ENCODE assay signal across 1 cellular context in genomic region chr7:141649865-141650499, GRCh38.
TF ChIP-seq lines count a peak whose summit lies in the region.

No MANE protein-coding gene starts in this region.

TF ChIP-seq in HCT116, 20 proteins besides CTCF, POLR2A, EP300 and RAD21 (continued from another document):
- TF ChIP-seq MAX (IDR thresholded peaks at IDR 0.05) (no peak), ZFX (IDR thresholded peaks at IDR 0.05) (no peak), POLR2AphosphoS5 (IDR thresholded peaks at IDR 0.05; ENCODE audit: low read depth, low read length) (no peak), ZBTB33 (IDR thresholded peaks at IDR 0.05; ENCODE audit: extremely low read depth, insufficient replicate concordance, low read length) (no peak), CBX3 (IDR thresholded peaks at IDR 0.05; ENCODE audit: low read depth) (no peak), CEBPB (IDR thresholded peaks at IDR 0.05; ENCODE audit: low read depth) (no peak), ATF3 (IDR thresholded peaks at IDR 0.05) (no peak)
